24 cellular contexts compared by ENCODE assay signal in the genomic region with DNA sequence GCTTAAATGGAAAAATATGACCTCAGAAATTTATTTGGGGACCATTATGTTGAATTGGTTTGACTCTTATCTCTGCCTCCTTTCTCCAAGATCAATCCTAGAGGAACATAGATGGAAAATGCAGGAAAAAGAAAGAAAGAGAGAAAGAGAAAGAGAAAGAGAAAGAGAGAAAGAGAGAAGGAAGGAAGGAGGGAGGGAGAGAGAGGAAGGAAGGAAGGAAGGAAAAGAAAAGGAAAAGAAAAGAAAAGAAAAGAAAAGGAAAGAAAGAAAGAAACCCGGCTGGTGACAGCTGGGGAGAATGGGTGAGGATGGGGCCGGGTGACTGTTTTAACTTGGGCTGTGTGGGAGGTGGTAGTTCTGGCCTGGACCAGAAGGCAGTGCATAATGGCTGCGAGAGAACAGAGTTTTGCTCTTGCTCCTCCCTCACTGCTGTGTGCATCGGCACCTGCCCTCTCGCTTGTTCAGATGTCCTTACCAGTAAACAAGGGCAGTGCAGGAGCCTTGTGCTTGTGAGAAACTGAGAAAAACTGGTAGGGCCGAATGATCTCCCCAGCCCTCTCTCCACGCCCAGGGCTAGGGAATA. TPM values are rescaled to one million over a fixed set of nuclear protein-coding genes. Genes with fewer than 3 reads are reported as not detected.
DNase-seq lines count a peak whose midpoint lies in the region; ATAC-seq and TF ChIP-seq lines count a peak whose summit lies in the region.
"Had no signal": no experiment of that assay in that cellular context is flagged by ENCODE, and none has a peak within 500 bp of the region (broad histone marks: within the 10 kb centered on the region; RNA-seq: fewer than 3 reads in every experiment).

No MANE protein-coding gene starts in this region.

- no peak for ATAC-seq in activated naive CD8-positive, alpha-beta T cell treated with anti-CD3 and anti-CD28 coated beads, Interleukin-2, amount 10 ng/mL, durations not matched to agents 7 days and 5 days (ENCODE audit: low read depth)
- no peak for ATAC-seq in foreskin keratinocyte
- ATAC-seq: heart left ventricle had no signal

- H3K36me3 ChIP-seq in spleen (peaks cover 2 to 87% (median 28%) of the 10 kb centered on the region in 6 donors), ovary (no peaks in the 10 kb centered on the region)

- H3K27ac Mint-ChIP-seq in T-helper 2 cell treated with Interferon-gamma antibody and Interleukin-4, amounts not matched to agents 5 μg/mL and 100 μg/mL, for 36 hours: peak overlapping the region; percentile 77
- peak overlapping the region; percentile 65 for H3K27ac Mint-ChIP-seq in activated naive CD8-positive, alpha-beta T cell treated with anti-CD3 and anti-CD28 coated beads, Interleukin-2, amount 10 ng/mL, durations not matched to agents 7 days and 5 days
- H3K27ac Mint-ChIP-seq: activated naive CD4-positive, alpha-beta T cell treated with anti-CD3 and anti-CD28 coated beads for 36 hours; mesothelial cell of epicardium; nephron had no signal

- TF ChIP-seq CTCF in spleen (IDR thresholded peaks at IDR 0.05 in 8 of 11, conservative IDR thresholded peaks at IDR 0.05 in 3 of 11) (no peak), ovary (IDR thresholded peaks at IDR 0.05) (no peak), foreskin keratinocyte (conservative IDR thresholded peaks at IDR 0.05) (no peak)

- POLR2A ChIA-PET in activated naive CD8-positive, alpha-beta T cell treated with anti-CD3 and anti-CD28 coated beads, Interleukin-2, amount 10 ng/mL, durations not matched to agents 7 days and 5 days (lab: Charles Lee): no interaction called here

- TF ChIP-seq POLR2A in spleen (IDR thresholded peaks at IDR 0.05) (no peak), ovary (IDR thresholded peaks at IDR 0.05) (no peak)

- no peak for DNase-seq in T-helper 2 cell treated with Interferon-gamma antibody and Interleukin-4, amounts not matched to agents 5 μg/mL and 100 μg/mL, for 36 hours (ENCODE audit: low spot score)
- no peak for DNase-seq in T-helper 2 cell
- peak; percentile 10 for DNase-seq in GM19238 (ENCODE audit: insufficient read length, low spot score)
- no peak for DNase-seq in activated naive CD8-positive, alpha-beta T cell treated with anti-CD3 and anti-CD28 coated beads, Interleukin-2, amount 10 ng/mL, durations not matched to agents 7 days and 5 days
- DNase-seq in spleen: no peak
- DNase-seq in ovary: no peak
- no peak for DNase-seq in foreskin keratinocyte
- no peak for DNase-seq in NCI-H748 treated with DMSO at 0.1 percent for 48 hours (lab: John Stamatoyannopoulos, UW)
- DNase-seq: activated CD4-positive, alpha-beta T cell treated with anti-CD3 and anti-CD28 coated beads, Interleukin-2, amount 50 U/mL, for 4 hours; activated naive CD4-positive, alpha-beta T cell treated with anti-CD3 and anti-CD28 coated beads for 36 hours; activated T-cell treated with anti-CD3 and anti-CD28 coated beads for 4 hours; Caco-2; caudate nucleus; heart left ventricle; NCI-H510A treated with DMSO at 0.1 percent for 48 hours; Peyer's patch; SJCRH30; T-helper 1 cell had no signal

- H3K27me3 Mint-ChIP-seq in T-helper 2 cell treated with Interferon-gamma antibody and Interleukin-4, amounts not matched to agents 5 μg/mL and 100 μg/mL, for 36 hours (ENCODE audit: low read depth): no peaks in the 10 kb centered on the region
- no peaks in the 10 kb centered on the region for H3K27me3 Mint-ChIP-seq in activated naive CD8-positive, alpha-beta T cell treated with anti-CD3 and anti-CD28 coated beads, Interleukin-2, amount 10 ng/mL, durations not matched to agents 7 days and 5 days

- H3K36me3 Mint-ChIP-seq in T-helper 2 cell treated with Interferon-gamma antibody and Interleukin-4, amounts not matched to agents 5 μg/mL and 100 μg/mL, for 36 hours (ENCODE audit: low read depth): peaks cover 56% of the 10 kb centered on the region
- H3K36me3 Mint-ChIP-seq in activated naive CD8-positive, alpha-beta T cell treated with anti-CD3 and anti-CD28 coated beads, Interleukin-2, amount 10 ng/mL, durations not matched to agents 7 days and 5 days: peaks cover 53% of the 10 kb centered on the region

- H3K27ac ChIP-seq in spleen: peak overlapping the region in 6 of 8 donors; percentile 24 to 89 (median 81)
- peak overlapping the region in 1 of 2 donors; percentile 8 for H3K27ac ChIP-seq in ovary
- H3K27ac ChIP-seq in foreskin keratinocyte: no peak overlapping the region
- H3K27ac ChIP-seq: 22Rv1, ascending aorta, heart left ventricle, SJCRH30 had no signal

- H3K27me3 ChIP-seq in spleen (replicated peaks in 1 of 7) (no peaks in the 10 kb centered on the region), ovary (no peaks in the 10 kb centered on the region), foreskin keratinocyte (no peaks in the 10 kb centered on the region)
- H3K27me3 ChIP-seq: ascending aorta, heart left ventricle, Peyer's patch, SJCRH30 had no signal

- H3K4me3 Mint-ChIP-seq in T-helper 2 cell treated with Interferon-gamma antibody and Interleukin-4, amounts not matched to agents 5 μg/mL and 100 μg/mL, for 36 hours: no peak overlapping the region
- H3K4me3 Mint-ChIP-seq in activated naive CD8-positive, alpha-beta T cell treated with anti-CD3 and anti-CD28 coated beads, Interleukin-2, amount 10 ng/mL, durations not matched to agents 7 days and 5 days: no peak overlapping the region
- H3K4me3 Mint-ChIP-seq: activated naive CD4-positive, alpha-beta T cell treated with anti-CD3 and anti-CD28 coated beads for 36 hours; mesothelial cell of epicardium; nephron had no signal

- H3K4me1 ChIP-seq in spleen (peaks cover 0 to 60% (median 34%) of the 10 kb centered on the region in 6 donors), ovary (ENCODE audit: insufficient read depth) (peaks cover 5% of the 10 kb centered on the region), foreskin keratinocyte (no peaks in the 10 kb centered on the region)
- H3K4me1 ChIP-seq: ascending aorta, Caco-2, SJCRH30 had no signal

- intact Hi-C loops in spleen (cut with DNase I; ENCODE audit: low total_unique reads): no loop called here
- intact Hi-C loops in ovary (cut with DNase I): no loop called here

- H3K9me3 Mint-ChIP-seq in T-helper 2 cell treated with Interferon-gamma antibody and Interleukin-4, amounts not matched to agents 5 μg/mL and 100 μg/mL, for 36 hours: peaks cover 3% of the 10 kb centered on the region
- peaks cover 3% of the 10 kb centered on the region for H3K9me3 Mint-ChIP-seq in activated naive CD8-positive, alpha-beta T cell treated with anti-CD3 and anti-CD28 coated beads, Interleukin-2, amount 10 ng/mL, durations not matched to agents 7 days and 5 days
- H3K9me3 Mint-ChIP-seq: nephron had no signal

- peaks cover 20% of the 10 kb centered on the region for H3K4me1 Mint-ChIP-seq in T-helper 2 cell treated with Interferon-gamma antibody and Interleukin-4, amounts not matched to agents 5 μg/mL and 100 μg/mL, for 36 hours (ENCODE audit: low read depth)
- H3K4me1 Mint-ChIP-seq in activated naive CD8-positive, alpha-beta T cell treated with anti-CD3 and anti-CD28 coated beads, Interleukin-2, amount 10 ng/mL, durations not matched to agents 7 days and 5 days: peaks cover 19% of the 10 kb centered on the region
- H3K4me1 Mint-ChIP-seq: mesothelial cell of epicardium, nephron had no signal

- TF ChIP-seq EP300 in ovary (IDR thresholded peaks at IDR 0.05): no peak

- H3K9me3 ChIP-seq in spleen (peaks cover 0 to 5% (median 0%) of the 10 kb centered on the region in 8 donors), ovary (no peaks in the 10 kb centered on the region)
- H3K9me3 ChIP-seq: ascending aorta, Caco-2, heart left ventricle, Peyer's patch, SJCRH30 had no signal

- WGBS in spleen, 5 donors: 65 to 86% (median 77%) methylated on average over 7 of the region's 7 CpGs
- WGBS in ovary, 3 donors: 34 to 44% (median 39%) methylated on average over 7 of the region's 7 CpGs

- H3K4me3 ChIP-seq in spleen (no peak overlapping the region), ovary (no peak overlapping the region)
- H3K4me3 ChIP-seq: ascending aorta, heart left ventricle, Peyer's patch, SJCRH30 had no signal

RNA-seq across cellular contexts. Expression of a gene that starts 24.7 kb away (rescaled TPM):
- total RNA-seq in activated naive CD8-positive, alpha-beta T cell treated with anti-CD3 and anti-CD28 coated beads, Interleukin-2, amount 10 ng/mL, durations not matched to agents 7 days and 5 days: 10 to 100 TPM; 88.8 to 90.7 TPM
- total RNA-seq in spleen (100 to 1,000 TPM in 1 of 7 donors, 10 to 100 TPM in 6; 39.9 to 113 (median 58.2) TPM), ovary (100 to 1,000 TPM in 3 of 7 donors, 10 to 100 TPM in 4; 76.3 to 126 (median 96.7) TPM), foreskin keratinocyte (271 and 277 TPM in 2 replicates)
- polyA plus RNA-seq in spleen (100 to 1,000 TPM in 1 of 3 donors, 10 to 100 TPM in 2; 67.0 to 106 (median 94.0) TPM), ovary (100 to 1,000 TPM in 1 of 2 donors, 10 to 100 TPM in 1; 83.5 to 154 TPM), foreskin keratinocyte (191 and 217 TPM in 2 replicates)

RNA-seq across cellular contexts. Expression of a gene that starts 36.8 kb away (rescaled TPM):
- under 1 TPM; 0.06 to 0.11 TPM for total RNA-seq in activated naive CD8-positive, alpha-beta T cell treated with anti-CD3 and anti-CD28 coated beads, Interleukin-2, amount 10 ng/mL, durations not matched to agents 7 days and 5 days
- total RNA-seq in spleen (10 to 100 TPM in 2 of 7 donors, 1 to 10 TPM in 5; 1.7 to 15.6 (median 6.3) TPM), ovary (under 1 TPM in 3 of 7 donors, not detected in 4; under 0.01 to 0.08 (median under 0.01) TPM), foreskin keratinocyte (under 0.01 TPM in 1 of 2 replicates, not detected in the other)
- polyA plus RNA-seq in spleen (under 1 TPM; 0.20 to 0.51 (median 0.46) TPM), ovary (under 1 TPM; 0.01 to 0.02 TPM), foreskin keratinocyte (not detected in 2 replicates)
- total RNA-seq: ascending aorta, Caco-2, dermis microvascular lymphatic vessel endothelial cell, H4 had no signal
- polyA plus RNA-seq: heart left ventricle had no signal

RNA-seq across cellular contexts. Expression of a gene that starts 38.5 kb away (rescaled TPM):
- total RNA-seq in activated naive CD8-positive, alpha-beta T cell treated with anti-CD3 and anti-CD28 coated beads, Interleukin-2, amount 10 ng/mL, durations not matched to agents 7 days and 5 days: 10 to 100 TPM; 19.1 to 19.8 TPM
- total RNA-seq in spleen (10 to 100 TPM; 16.1 to 43.1 (median 29.0) TPM), ovary (10 to 100 TPM; 13.9 to 28.8 (median 23.8) TPM), foreskin keratinocyte (4.2 and 4.6 TPM in 2 replicates)
- polyA plus RNA-seq in spleen (1 to 10 TPM; 1.2 to 3.7 (median 1.5) TPM), ovary (10 to 100 TPM in 1 of 2 donors, 1 to 10 TPM in 1; 7.2 to 16.9 TPM), foreskin keratinocyte (1.0 and 1.1 TPM in 2 replicates)
